ENCODE assay signal across 8 cellular contexts in the genomic region with DNA sequence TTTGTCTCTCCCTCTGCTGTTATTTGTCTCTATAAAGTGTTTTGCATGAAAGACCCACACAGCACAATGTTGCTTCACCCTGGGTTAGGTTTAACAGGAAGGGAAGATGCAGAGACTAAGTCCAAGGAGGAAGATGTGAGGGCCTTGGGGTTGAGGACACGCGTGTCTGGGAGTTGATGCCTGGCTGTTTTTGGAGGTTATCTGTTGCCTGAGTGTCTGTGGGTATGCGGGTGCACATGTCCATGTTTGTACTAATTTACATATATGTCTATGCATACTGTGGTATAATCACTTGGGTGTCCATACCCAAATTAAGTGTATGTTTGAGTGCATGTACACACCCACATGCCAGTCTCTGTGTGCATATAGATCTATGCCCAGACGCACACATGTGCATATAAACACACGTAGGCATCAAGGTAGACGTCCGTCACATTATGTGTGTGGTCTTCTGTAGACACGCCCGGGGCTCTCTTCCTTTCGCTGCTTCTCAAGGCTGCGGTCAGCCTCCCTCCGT. TPM values are rescaled to one million over a fixed set of nuclear protein-coding genes. Genes with fewer than 3 reads are reported as not detected.
DNase-seq lines count a peak whose midpoint lies in the region; ATAC-seq and FAIRE-seq lines count a peak whose summit lies in the region.

No MANE protein-coding gene starts in this region.

- H3K27me3 ChIP-seq in effector memory CD4-positive, alpha-beta T cell (replicated peaks; ENCODE audit: control insufficient read depth, insufficient read depth, low read length, poor library complexity, severe bottlenecking): no peaks in the 10 kb centered on the region
- H3K27me3 ChIP-seq in neuronal stem cell (ENCODE audit: control insufficient read depth in 3 of 3, insufficient read depth in 3 of 3, low read depth in 1 of 3, low read length in 3 of 3): peaks cover 2 to 21% (median 21%) of the 10 kb centered on the region in 3 experiments

- peak overlapping the region; percentile 60 for H3K4me3 ChIP-seq in effector memory CD4-positive, alpha-beta T cell (ENCODE audit: insufficient read depth, low read depth, low read length, poor library complexity, severe bottlenecking)
- H3K4me3 ChIP-seq in neuronal stem cell (ENCODE audit: low read length in 2 of 2): peak overlapping the region; percentile 59 to 89

- no peak overlapping the region for H2BK5ac ChIP-seq in neuronal stem cell (ENCODE audit: low read length)

- H3K23ac ChIP-seq in neuronal stem cell (ENCODE audit: low read depth, low read length, poor library complexity): peak overlapping the region; percentile 48

- H2BK15ac ChIP-seq in neuronal stem cell (ENCODE audit: low read length): no peak overlapping the region

- FAIRE-seq in GM19239 (lab: Jason Lieb, UNC): peak; percentile 23

- WGBS in neuronal stem cell (ENCODE audit: extremely low coverage in 2 of 2, insufficient read length in 2 of 2, insufficient replicate concordance in 1 of 2), 2 donors: no CpG with 5 or more reads among the region's 12 CpGs

- no peaks in the 10 kb centered on the region for H3K36me3 ChIP-seq in effector memory CD4-positive, alpha-beta T cell (ENCODE audit: control insufficient read depth, insufficient read depth, low read length)
- H3K36me3 ChIP-seq in neuronal stem cell (replicated peaks in 1 of 2; ENCODE audit: control insufficient read depth in 2 of 2, insufficient read depth in 2 of 2, low read length in 2 of 2): no peaks in the 10 kb centered on the region

- H3K4ac ChIP-seq in neuronal stem cell (ENCODE audit: low read length): no peak overlapping the region

- H3K9ac ChIP-seq in neuronal stem cell (ENCODE audit: low read depth, low read length, poor library complexity): peak overlapping the region; percentile 87

- no peak overlapping the region for H4K91ac ChIP-seq in neuronal stem cell (ENCODE audit: low read depth, low read length, poor library complexity)

- no peak overlapping the region for H2BK12ac ChIP-seq in neuronal stem cell (ENCODE audit: low read length)

- peaks cover 34% of the 10 kb centered on the region for H3K4me1 ChIP-seq in effector memory CD4-positive, alpha-beta T cell (ENCODE audit: control insufficient read depth, insufficient read depth, low read length, poor library complexity, severe bottlenecking)
- peaks cover 15 to 24% of the 10 kb centered on the region in 2 donors for H3K4me1 ChIP-seq in neuronal stem cell (ENCODE audit: control insufficient read depth in 2 of 2, insufficient read depth in 1 of 2, low read depth in 1 of 2, low read length in 2 of 2)

- H3K27ac ChIP-seq in effector memory CD4-positive, alpha-beta T cell (ENCODE audit: insufficient read depth, low read length, poor library complexity, severe bottlenecking): peak overlapping the region; percentile 65
- H3K27ac ChIP-seq in neuronal stem cell (replicated peaks; ENCODE audit: low read length): no peak overlapping the region

- no peak overlapping the region for H2AK5ac ChIP-seq in neuronal stem cell (ENCODE audit: low read depth, low read length)

- peak overlapping the region; percentile 89 for H3K18ac ChIP-seq in neuronal stem cell (ENCODE audit: low read length)

- ATAC-seq in GM19324 (IDR thresholded peaks at IDR 0.05; ENCODE audit: low FRiP score, unreplicated experiment): no peak
- no peak for ATAC-seq in HG02885 (IDR thresholded peaks at IDR 0.05; ENCODE audit: poor library complexity, unreplicated experiment)
- ATAC-seq in GM18502 (IDR thresholded peaks at IDR 0.05; ENCODE audit: poor library complexity, unreplicated experiment): no peak

- no peak for DNase-seq in GM19239 (ENCODE audit: insufficient read length, low spot score)
- peak; percentile 45 for DNase-seq in NCI-H69 (lab: John Stamatoyannopoulos, UW)
- DNase-seq in effector memory CD4-positive, alpha-beta T cell: no peak
- peak; percentile 29 for DNase-seq in neuronal stem cell (ENCODE audit: low spot score)
- no peak for DNase-seq in hepatic stellate cell (ENCODE audit: low spot score)

- no peak overlapping the region for H3K14ac ChIP-seq in neuronal stem cell (ENCODE audit: low read length)

- peak overlapping the region; percentile 98 for H2AFZ ChIP-seq in neuronal stem cell (ENCODE audit: low read length)

- no peaks in the 10 kb centered on the region for H3K79me1 ChIP-seq in neuronal stem cell (ENCODE audit: low read depth, low read length)

- no peak overlapping the region for H4K8ac ChIP-seq in neuronal stem cell (ENCODE audit: low read depth, low read length)

- H3K4me2 ChIP-seq in neuronal stem cell (ENCODE audit: insufficient read depth, low read length, poor library complexity, severe bottlenecking): peak overlapping the region; percentile 89

- H3K9me3 ChIP-seq in effector memory CD4-positive, alpha-beta T cell (ENCODE audit: control insufficient read depth, low read length): no peaks in the 10 kb centered on the region
- no peaks in the 10 kb centered on the region for H3K9me3 ChIP-seq in neuronal stem cell (replicated peaks in 1 of 2; ENCODE audit: control insufficient read depth in 2 of 2, insufficient read depth in 1 of 2, low read depth in 1 of 2, low read length in 2 of 2)

- H2BK120ac ChIP-seq in neuronal stem cell (ENCODE audit: low read depth, low read length): no peak overlapping the region

RNA-seq across cellular contexts. Expression of a gene that starts 1.0 kb away (rescaled TPM):
- polyA plus RNA-seq in neuronal stem cell (2013, experiment 1 of 2): 7.3 TPM
- 7.1 TPM for polyA plus RNA-seq in neuronal stem cell (2013, experiment 2 of 2)

Comparison
In these comparisons a context has a peak if more than half of its experiments do, and no peak if none do; other contexts are left out.
1. DNase-seq: peak in NCI-H69 (single experiment) and neuronal stem cell (single experiment); none in GM19239 (single experiment), effector memory CD4-positive, alpha-beta T cell (0 of 3) and hepatic stellate cell (single experiment).